ENCODE assay signal across 18 cellular contexts in genomic region chr12:130849561-130850417, GRCh38. TPM values are rescaled to one million over a fixed set of nuclear protein-coding genes. Genes with fewer than 3 reads are reported as not detected.
DNase-seq lines count a peak whose midpoint lies in the region; FAIRE-seq and TF ChIP-seq lines count a peak whose summit lies in the region.
"Had no signal": no experiment of that assay in that cellular context is flagged by ENCODE, and none has a peak within 500 bp of the region (broad histone marks: within the 10 kb centered on the region; RNA-seq: fewer than 3 reads in every experiment).

No MANE protein-coding gene starts in this region.

- no peaks in the 10 kb centered on the region for H3K27me3 ChIP-seq in bronchial epithelial cell (ENCODE audit: control insufficient read depth, insufficient read depth, low read length)
- H3K27me3 ChIP-seq in spleen (replicated peaks in 1 of 7), result peaks cover 0 to 14% (median 0%) of the 10 kb centered on the region in 7 donors

- no peak overlapping the region for H3K27ac ChIP-seq in spleen

- intact Hi-C loops in spleen (cut with DNase I; ENCODE audit: low total_unique reads), result no loop called here
- intact Hi-C loops in lower leg skin (cut with DNase I; ENCODE audit: low total_unique reads), result no loop called here

- TF ChIP-seq POLR2A in spleen (IDR thresholded peaks at IDR 0.05) (no peak), lower leg skin (IDR thresholded peaks at IDR 0.05) (no peak)

- no peaks in the 10 kb centered on the region for H3K36me3 ChIP-seq in bronchial epithelial cell (ENCODE audit: control insufficient read depth, insufficient read depth, low read length)
- H3K36me3 ChIP-seq in spleen, result no peaks in the 10 kb centered on the region

- no peak for TF ChIP-seq CTCF in bronchial epithelial cell (IDR thresholded peaks at IDR 0.05; ENCODE audit: insufficient read depth, low read length, severe bottlenecking)
- TF ChIP-seq CTCF in spleen (IDR thresholded peaks at IDR 0.05 in 8 of 11, conservative IDR thresholded peaks at IDR 0.05 in 3 of 11), result no peak
- TF ChIP-seq CTCF in lower leg skin (IDR thresholded peaks at IDR 0.05), result no peak

- no peaks in the 10 kb centered on the region for H3K4me1 ChIP-seq in spleen

- peak; percentile 49 to 54 for DNase-seq in NCI-H526 (lab: John Stamatoyannopoulos, UW)
- DNase-seq in NCI-H526 treated with DMSO at 0.1 percent for 48 hours (lab: John Stamatoyannopoulos, UW), result no peak
- DNase-seq in bronchial epithelial cell (ENCODE audit: low read depth), result peak; percentile 44
- DNase-seq in left kidney (ENCODE audit: low read depth, low spot score), result peak; percentile 91
- DNase-seq in spleen, result peak; percentile 34
- DNase-seq in lower leg skin (ENCODE audit: low spot score in 2 of 2), result no peak
- DNase-seq in GM03348 (ENCODE audit: low spot score), result no peak
- DNase-seq in stimulated activated CD4-positive, alpha-beta T cell treated with anti-CD3 and anti-CD28 coated beads, Interleukin-1b, Interleukin-23, amount 100 ng/mL, for 48 hours, result no peak
- DNase-seq: 8988T; activated CD4-positive, alpha-beta T cell treated with anti-CD3 and anti-CD28 coated beads, Interleukin-2, amount 10 ng/mL, durations not matched to agents 7 days and 5 days; activated naive CD4-positive, alpha-beta T cell treated with Interleukin-2 at 50 U/mL for 16 hours; MV-4-11; NCI-H2081; NCI-H524 treated with DMSO at 0.1 percent for 48 hours; stimulated activated CD4-positive, alpha-beta T cell treated with anti-CD3 and anti-CD28 coated beads, Interleukin-12 subunit alpha, Interleukin-12 subunit beta, amount 100 ng/mL, for 4 hours; stimulated activated naive CD4-positive, alpha-beta T cell had no signal

- FAIRE-seq in bronchial epithelial cell (lab: Jason Lieb, UNC), result no peak
- FAIRE-seq: H54, TTC549 had no signal

- 77 to 86% (median 82%) methylated on average over 7 of the region's 7 CpGs for WGBS in spleen, 5 donors
- 43 to 56% methylated on average over 7 of the region's 7 CpGs for WGBS in lower leg skin, 2 donors

- H3K4me3 ChIP-seq in bronchial epithelial cell (ENCODE audit: low read depth, low read length) (no peak overlapping the region), spleen (no peak overlapping the region), lower leg skin (ENCODE audit: low read depth, poor library complexity, severe bottlenecking) (no peak overlapping the region)

- H3K9me3 ChIP-seq in spleen, result peaks cover 0 to 7% (median 0%) of the 10 kb centered on the region in 8 donors

RNA-seq across cellular contexts. Expression of gene STX2, which starts 10.7 kb away (rescaled TPM):
- total RNA-seq in bronchial epithelial cell (7.6 and 8.4 TPM in 2 replicates), spleen (10 to 100 TPM; 11.5 to 18.4 (median 15.1) TPM), lower leg skin (10 to 100 TPM in 1 of 4 donors, 1 to 10 TPM in 3; 2.9 to 14.7 (median 4.7) TPM)
- 1 to 10 TPM; 7.4 to 9.1 (median 8.6) TPM for polyA plus RNA-seq in spleen

RNA-seq across cellular contexts. Expression of gene RAN, which starts 22.1 kb away (rescaled TPM):
- total RNA-seq in bronchial epithelial cell, result 580 and 667 TPM in 2 replicates
- 100 to 1,000 TPM; 128 to 423 (median 270) TPM for total RNA-seq in spleen
- 100 to 1,000 TPM; 225 to 412 (median 395) TPM for polyA plus RNA-seq in spleen
- 100 to 1,000 TPM in 3 of 4 donors, 10 to 100 TPM in 1; 88.3 to 161 (median 148) TPM for total RNA-seq in lower leg skin

Comparison
In these comparisons a context has a peak if more than half of its experiments do, and no peak if none do; other contexts are left out.
1. DNase-seq: peak in NCI-H526 (2 of 2), bronchial epithelial cell (single experiment), left kidney (single experiment) and spleen (single experiment); none in NCI-H526 treated with DMSO at 0.1 percent for 48 hours (single experiment), lower leg skin (0 of 2), GM03348 (single experiment) and stimulated activated CD4-positive, alpha-beta T cell treated with anti-CD3 and anti-CD28 coated beads, Interleukin-1b, Interleukin-23, amount 100 ng/mL, for 48 hours (single experiment).